25 cellular contexts compared by ENCODE assay signal in the genomic region with DNA sequence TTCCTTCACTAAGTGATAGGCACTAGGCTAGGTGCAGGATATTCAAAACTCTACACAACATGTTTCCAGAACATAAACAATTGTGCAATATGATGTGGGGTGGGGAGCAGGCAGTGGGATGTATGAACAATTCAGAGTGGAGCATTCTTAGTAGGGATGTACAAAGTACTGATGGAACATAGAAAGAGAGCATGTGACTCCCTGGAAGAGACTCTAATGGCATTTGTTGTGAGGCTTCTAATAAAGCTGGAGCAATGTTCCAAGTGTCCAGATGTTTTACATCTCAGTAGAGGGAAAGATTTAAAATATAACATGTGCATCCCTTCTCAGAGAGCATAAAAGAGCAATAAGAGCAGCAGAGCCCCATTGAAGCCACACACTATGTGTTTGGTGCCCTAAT.
"Had no signal": no experiment of that assay in that cellular context is flagged by ENCODE, and none has a peak within 500 bp of the region (broad histone marks: within the 10 kb centered on the region; RNA-seq: fewer than 3 reads in every experiment).

No MANE protein-coding gene starts in this region.

- H3K4me3 ChIP-seq: lower lobe of right lung, pancreas, prostate gland, skin epidermis, stomach, suprapubic skin, thoracic aorta, tibial artery, upper lobe of right lung had no signal

- H3K9me3 ChIP-seq: lower lobe of right lung, pancreas, prostate gland, stomach, suprapubic skin, thoracic aorta, tibial artery, upper lobe of right lung had no signal

- H3K4me1 ChIP-seq: lower lobe of right lung, prostate gland, suprapubic skin, tibial artery had no signal

- ATAC-seq: left lobe of liver; natural killer cell; right cardiac atrium; stimulated activated naive B cell treated with anti-CD40 and anti-IgM and Interleukin-4, amounts not matched to agents 10 μg/mL and 1 μg/mL and 100 μg/mL, for 72 hours; stimulated activated naive CD8-positive, alpha-beta T cell treated with anti-CD3 and anti-CD28 coated beads, Interleukin-15, Interleukin-2, amounts not matched to agents 100 U/mL and 50 U/mL, for 24 hours; upper lobe of right lung had no signal

- DNase-seq: hypothalamus; islet precursor cell; lower lobe of right lung; naive B cell; natural killer cell; nucleus accumbens; pancreas; posterior cingulate gyrus; retina; right cardiac atrium; stimulated activated CD4-positive, alpha-beta T cell treated with anti-CD3 and anti-CD28 coated beads, Interleukin-12 subunit alpha, Interleukin-12 subunit beta, amount 100 ng/mL, for 4 hours; stimulated activated CD4-positive, alpha-beta T cell treated with anti-CD3 and anti-CD28 coated beads, Interleukin-15, amount 100 ng/mL, for 24 hours; stimulated activated CD4-positive, alpha-beta T cell treated with anti-CD3 and anti-CD28 coated beads, Interleukin-2, amount 100 ng/mL, for 24 hours; stimulated activated CD4-positive, alpha-beta T cell treated with anti-CD3 and anti-CD28 coated beads, Interleukin-4, amount 100 ng/mL, for 1 hour; stimulated activated naive B cell treated with anti-CD40 and anti-IgM and Interleukin-4, amounts not matched to agents 10 μg/mL and 1 μg/mL and 100 μg/mL, for 72 hours; stimulated activated naive CD8-positive, alpha-beta T cell treated with anti-CD3 and anti-CD28 coated beads, Interleukin-15, Interleukin-2, amounts not matched to agents 100 U/mL and 50 U/mL, for 24 hours; stomach; tibial artery; trophoblast cell; upper lobe of right lung had no signal

- H3K27me3 ChIP-seq: pancreas, stomach, suprapubic skin, tibial artery, upper lobe of right lung had no signal

- H3K36me3 ChIP-seq: lower lobe of right lung, pancreas, prostate gland, stomach, suprapubic skin, thoracic aorta, tibial artery, upper lobe of right lung had no signal

- H3K27ac ChIP-seq: lower lobe of right lung, pancreas, prostate gland, skin epidermis, suprapubic skin, thoracic aorta, tibial artery, upper lobe of right lung had no signal
